11 cellular contexts compared by ENCODE assay signal in genomic region chr18:58416704-58417683, GRCh38.
DNase-seq lines count a peak whose midpoint lies in the region; ATAC-seq and TF ChIP-seq lines count a peak whose summit lies in the region.
"Had no signal": no experiment of that assay in that cellular context is flagged by ENCODE, and none has a peak within 500 bp of the region (broad histone marks: within the 10 kb centered on the region; RNA-seq: fewer than 3 reads in every experiment).

No MANE protein-coding gene starts in this region.

- POLR2A ChIA-PET in MCF 10A (lab: Yijun Ruan, JAX): interaction anchor here (0.7 kb wide), 1 partner anchor 127 kb away, joined by 3 read pairs; no protein-coding TSS in a partner anchor

- peaks cover 9% of the 10 kb centered on the region for H3K9me3 Mint-ChIP-seq in MCF 10A (ENCODE audit: unreplicated experiment)

- H3K27me3 ChIP-seq in upper lobe of left lung: no peaks in the 10 kb centered on the region

- H3K27ac ChIP-seq in upper lobe of left lung (no peak overlapping the region), caudate nucleus (ENCODE audit: low read depth, low read length) (no peak overlapping the region)
- H3K27ac ChIP-seq: psoas muscle had no signal

- CTCF ChIA-PET in MCF 10A (lab: Yijun Ruan, JAX): interaction anchor here (0.7 to 1.5 kb wide), 2 partner anchors 15 to 80 kb away, joined by 3 to 4 read pairs; no protein-coding TSS in a partner anchor

- H3K36me3 ChIP-seq in upper lobe of left lung: no peaks in the 10 kb centered on the region

- no peaks in the 10 kb centered on the region for H3K36me3 Mint-ChIP-seq in MCF 10A (ENCODE audit: insufficient read depth, unreplicated experiment)

- H3K4me3 ChIP-seq in upper lobe of left lung: no peak overlapping the region
- H3K4me3 ChIP-seq: lung, psoas muscle had no signal

- no peak for TF ChIP-seq EP300 in upper lobe of left lung (IDR thresholded peaks at IDR 0.05)

- TF ChIP-seq CTCF in MCF 10A (IDR thresholded peaks at IDR 0.05; ENCODE audit: unreplicated experiment) (no peak), upper lobe of left lung (IDR thresholded peaks at IDR 0.05) (no peak)

- ATAC-seq in upper lobe of left lung (ENCODE audit: low FRiP score in 2 of 2) (peak; percentile 13 to 25), GM21737 (IDR thresholded peaks at IDR 0.05; ENCODE audit: unreplicated experiment) (no peak)

- H3K9me3 ChIP-seq in upper lobe of left lung: no peaks in the 10 kb centered on the region
- H3K9me3 ChIP-seq: psoas muscle had no signal

- intact Hi-C loops in MCF 10A (cut with micrococcal nuclease): no loop called here

- BruUV-seq in MCF 10A (replicated peaks; lab: Mats Ljungman, UMichigan): TSS peak; percentile 60

- peak overlapping the region; percentile 43 for H3K4me3 Mint-ChIP-seq in MCF 10A (ENCODE audit: unreplicated experiment)

- no peaks in the 10 kb centered on the region for H3K4me1 ChIP-seq in upper lobe of left lung
- H3K4me1 ChIP-seq: psoas muscle had no signal

- H3K27ac Mint-ChIP-seq in MCF 10A (ENCODE audit: low read depth, unreplicated experiment): peak overlapping the region; percentile 69

- WGBS in upper lobe of left lung, 2 donors: 81 to 86% methylated on average over 16 of the region's 16 CpGs

- no peak for TF ChIP-seq POLR2A in upper lobe of left lung (IDR thresholded peaks at IDR 0.05)

- H3K4me1 Mint-ChIP-seq in MCF 10A (ENCODE audit: insufficient read depth, unreplicated experiment): peaks cover 39% of the 10 kb centered on the region

- DNase-seq in LHCN-M2 (ENCODE audit: low read depth) (peak; percentile 92), MCF 10A (ENCODE audit: unreplicated experiment) (peak; percentile 41), glomerular visceral epithelial cell (ENCODE audit: extremely low spot score) (peak; percentile 83), upper lobe of left lung (peak in 1 of 2 donors; percentile 40), caudate nucleus (lab: John Stamatoyannopoulos, UW) (no peak), D341Med (ENCODE audit: low spot score) (no peak)
- DNase-seq: activated gamma-delta T cell, NCI-H187 treated with DMSO at 0.1 percent for 48 hours, psoas muscle had no signal

- no peaks in the 10 kb centered on the region for H3K27me3 Mint-ChIP-seq in MCF 10A (ENCODE audit: insufficient read depth, unreplicated experiment)

Comparison
In these comparisons a context has a peak if more than half of its experiments do, and no peak if none do; other contexts are left out.
1. DNase-seq: peak in LHCN-M2 (single experiment), MCF 10A (single experiment) and glomerular visceral epithelial cell (single experiment); none in caudate nucleus (0 of 61) and D341Med (single experiment).